ENCODE assay signal across 8 cellular contexts in genomic region chr1:211258310-211258755, GRCh38. TPM values are rescaled to one million over a fixed set of nuclear protein-coding genes. Genes with fewer than 3 reads are reported as not detected.
DNase-seq lines count a peak whose midpoint lies in the region; ATAC-seq and TF ChIP-seq lines count a peak whose summit lies in the region.

No MANE protein-coding gene starts in this region.

- H3K9me3 Mint-ChIP-seq in activated T-helper 2 cell treated with anti-CD3 and anti-CD28 coated beads, Interferon-gamma antibody, Interleukin-2, Interleukin-4, amounts not matched to agents 10 μg/mL and 5 μg/mL and 100 μg/mL, durations not matched to agents 14 hours and 24 hours and 36 hours: no peaks in the 10 kb centered on the region
- H3K9me3 Mint-ChIP-seq in natural killer cell: no peaks in the 10 kb centered on the region

- peaks cover 19% of the 10 kb centered on the region for H3K4me1 Mint-ChIP-seq in activated T-helper 2 cell treated with anti-CD3 and anti-CD28 coated beads, Interferon-gamma antibody, Interleukin-2, Interleukin-4, amounts not matched to agents 10 μg/mL and 5 μg/mL and 100 μg/mL, durations not matched to agents 14 hours and 24 hours and 36 hours (ENCODE audit: low read depth)
- peaks cover 21 to 24% of the 10 kb centered on the region in 2 donors for H3K4me1 Mint-ChIP-seq in natural killer cell

- H3K27ac ChIP-seq in KOPT-K1 (ENCODE audit: low read depth, low read length, poor library complexity, severe bottlenecking): peak overlapping the region; percentile 93

- TF ChIP-seq CTCF in fibroblast of mammary gland (conservative IDR thresholded peaks at IDR 0.05; ENCODE audit: control insufficient read depth, insufficient read depth, low read depth, low read length): no peak
- TF ChIP-seq CTCF in natural killer cell (IDR thresholded peaks at IDR 0.05): no peak

- peak overlapping the region; percentile 41 for H3K4me3 ChIP-seq in fibroblast of mammary gland (ENCODE audit: control insufficient read depth, low read depth, low read length)

- no peaks in the 10 kb centered on the region for H3K27me3 Mint-ChIP-seq in activated T-helper 2 cell treated with anti-CD3 and anti-CD28 coated beads, Interferon-gamma antibody, Interleukin-2, Interleukin-4, amounts not matched to agents 10 μg/mL and 5 μg/mL and 100 μg/mL, durations not matched to agents 14 hours and 24 hours and 36 hours (ENCODE audit: low read depth)
- H3K27me3 Mint-ChIP-seq in natural killer cell (ENCODE audit: low read depth in 2 of 2): no peaks in the 10 kb centered on the region

- peaks cover 7% of the 10 kb centered on the region for H3K36me3 Mint-ChIP-seq in activated T-helper 2 cell treated with anti-CD3 and anti-CD28 coated beads, Interferon-gamma antibody, Interleukin-2, Interleukin-4, amounts not matched to agents 10 μg/mL and 5 μg/mL and 100 μg/mL, durations not matched to agents 14 hours and 24 hours and 36 hours (ENCODE audit: low read depth)
- H3K36me3 Mint-ChIP-seq in natural killer cell: no peaks in the 10 kb centered on the region

- intact Hi-C loops in activated T-helper 2 cell treated with anti-CD3 and anti-CD28 coated beads, Interferon-gamma antibody, Interleukin-2, Interleukin-4, amounts not matched to agents 10 μg/mL and 5 μg/mL and 100 μg/mL, durations not matched to agents 14 hours and 24 hours and 36 hours (cut with micrococcal nuclease): loop anchor here (2.0 to 10.0 kb wide), 5 partner anchors 30 to 914 kb away; no protein-coding TSS in a partner anchor
- intact Hi-C loops in natural killer cell (cut with micrococcal nuclease): no loop called here

- peak overlapping the region; percentile 88 for H3K4me3 Mint-ChIP-seq in activated T-helper 2 cell treated with anti-CD3 and anti-CD28 coated beads, Interferon-gamma antibody, Interleukin-2, Interleukin-4, amounts not matched to agents 10 μg/mL and 5 μg/mL and 100 μg/mL, durations not matched to agents 14 hours and 24 hours and 36 hours (ENCODE audit: low read depth)
- H3K4me3 Mint-ChIP-seq in natural killer cell: peak overlapping the region; percentile 95

- peak overlapping the region; percentile 91 for H3K27ac Mint-ChIP-seq in activated T-helper 2 cell treated with anti-CD3 and anti-CD28 coated beads, Interferon-gamma antibody, Interleukin-2, Interleukin-4, amounts not matched to agents 10 μg/mL and 5 μg/mL and 100 μg/mL, durations not matched to agents 14 hours and 24 hours and 36 hours
- H3K27ac Mint-ChIP-seq in natural killer cell: peak overlapping the region; percentile 94 to 96

- H3K9me3 ChIP-seq in KOPT-K1 (ENCODE audit: insufficient read depth, low read length, poor library complexity, severe bottlenecking): no peaks in the 10 kb centered on the region

- ATAC-seq in GM21723 (IDR thresholded peaks at IDR 0.05; ENCODE audit: unreplicated experiment): peak; percentile 43
- peak; percentile 11 to 22 (median 20) for ATAC-seq in natural killer cell
- ATAC-seq in stimulated activated naive CD8-positive, alpha-beta T cell treated with anti-CD3 and anti-CD28 coated beads, Interleukin-15, Interleukin-2, amounts not matched to agents 100 U/mL and 50 U/mL, for 24 hours: peak; percentile 28

- H3K36me3 ChIP-seq in KOPT-K1 (ENCODE audit: insufficient read depth, low read length): peaks cover under 1% of the 10 kb centered on the region; the same call in 1 of the 2 replicates

- DNase-seq in D341Med (ENCODE audit: low spot score): peak; percentile 82
- peak; percentile 96 for DNase-seq in RPMI8226
- DNase-seq in activated T-helper 2 cell treated with anti-CD3 and anti-CD28 coated beads, Interferon-gamma antibody, Interleukin-2, Interleukin-4, amounts not matched to agents 10 μg/mL and 5 μg/mL and 100 μg/mL, durations not matched to agents 14 hours and 24 hours and 36 hours (ENCODE audit: low spot score): peak; percentile 61
- DNase-seq in fibroblast of mammary gland (ENCODE audit: low read depth): peak; percentile 71
- DNase-seq in natural killer cell: peak; percentile 49
- peak; percentile 76 for DNase-seq in stimulated activated naive CD8-positive, alpha-beta T cell treated with anti-CD3 and anti-CD28 coated beads, Interleukin-15, Interleukin-2, amounts not matched to agents 100 U/mL and 50 U/mL, for 24 hours

RNA-seq across cellular contexts. Expression of gene RCOR3, which starts 0.8 kb away (rescaled TPM):
- 42.3 and 45.0 TPM in 2 replicates for total RNA-seq in activated T-helper 2 cell treated with anti-CD3 and anti-CD28 coated beads, Interferon-gamma antibody, Interleukin-2, Interleukin-4, amounts not matched to agents 10 μg/mL and 5 μg/mL and 100 μg/mL, durations not matched to agents 14 hours and 24 hours and 36 hours
- total RNA-seq in natural killer cell: 10 to 100 TPM; 70.9 to 99.2 (median 78.6) TPM

Comparison
In these comparisons a context has a peak if more than half of its experiments do, and no peak if none do; other contexts are left out.
1. Peak in every context shown above with its lines: DNase-seq, ATAC-seq, H3K4me3 ChIP-seq and H3K27ac ChIP-seq.